In the genomic region with DNA sequence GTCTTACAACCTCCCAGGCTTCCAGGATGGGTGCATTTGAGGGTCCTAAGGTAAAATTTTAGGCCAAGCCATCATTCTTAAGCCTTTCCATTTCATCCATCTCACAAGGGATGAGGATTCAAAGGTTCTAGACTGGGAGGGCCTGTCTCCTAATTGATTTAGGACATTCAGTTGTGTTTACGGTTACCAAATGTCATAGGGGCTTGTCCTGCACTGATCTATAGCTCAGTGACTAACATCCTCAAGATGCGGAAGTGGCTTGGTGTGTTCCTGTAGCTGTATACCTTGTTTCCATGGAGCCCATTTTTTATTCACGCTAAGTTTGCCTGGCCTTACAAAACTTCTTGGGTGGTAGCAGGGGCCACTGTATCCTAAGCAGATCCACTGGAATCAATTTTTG, we compare ENCODE assay signal across 17 cellular contexts. TPM values are rescaled to one million over a fixed set of nuclear protein-coding genes. Genes with fewer than 3 reads are reported as not detected.
DNase-seq lines count a peak whose midpoint lies in the region; ATAC-seq and TF ChIP-seq lines count a peak whose summit lies in the region.
"Had no signal": no experiment of that assay in that cellular context is flagged by ENCODE, and none has a peak within 500 bp of the region (broad histone marks: within the 10 kb centered on the region; RNA-seq: fewer than 3 reads in every experiment).

No MANE protein-coding gene starts in this region.

- no peak overlapping the region for H3K4me3 Mint-ChIP-seq in effector memory CD8-positive, alpha-beta T cell
- H3K4me3 Mint-ChIP-seq: activated naive CD8-positive, alpha-beta T cell had no signal

- no peaks in the 10 kb centered on the region for H3K9me3 ChIP-seq in cardiac muscle cell (ENCODE audit: low read depth)
- H3K9me3 ChIP-seq in RWPE2 (ENCODE audit: severe bottlenecking) = no peaks in the 10 kb centered on the region

- H3K27me3 ChIP-seq in cardiac muscle cell (no peaks in the 10 kb centered on the region), RWPE2 (ENCODE audit: insufficient read depth, poor library complexity, severe bottlenecking) (no peaks in the 10 kb centered on the region)
- H3K27me3 ChIP-seq: stomach had no signal

- H3K27me3 Mint-ChIP-seq in effector memory CD8-positive, alpha-beta T cell = no peaks in the 10 kb centered on the region
- H3K27me3 Mint-ChIP-seq: activated naive CD8-positive, alpha-beta T cell had no signal

- no peaks in the 10 kb centered on the region for H3K36me3 Mint-ChIP-seq in effector memory CD8-positive, alpha-beta T cell (ENCODE audit: insufficient read depth)

- H3K4me1 ChIP-seq in cardiac muscle cell (ENCODE audit: low read depth) (peaks cover 18% of the 10 kb centered on the region), RWPE2 (ENCODE audit: insufficient read depth, poor library complexity, severe bottlenecking) (no peaks in the 10 kb centered on the region)
- H3K4me1 ChIP-seq: stomach had no signal

- no peak for DNase-seq in cardiac muscle cell (ENCODE audit: low read depth in 1 of 2, low spot score in 1 of 2)
- DNase-seq in Right ventricle myocardium inferior (ENCODE audit: missing footprints) = no peak
- DNase-seq in RWPE2 (ENCODE audit: low spot score) = no peak
- peak in 1 of 3 experiments; percentile 14 for DNase-seq in effector memory CD8-positive, alpha-beta T cell
- no peak for DNase-seq in NCI-H2081 (lab: John Stamatoyannopoulos, UW)
- no peak for DNase-seq in stimulated activated CD4-positive, alpha-beta T cell treated with anti-CD3 and anti-CD28 coated beads, Interleukin-1b, Interleukin-23, amount 100 ng/mL, for 48 hours
- DNase-seq in ureter (ENCODE audit: low spot score) = no peak
- DNase-seq: caudate nucleus; effector CD8-positive, alpha-beta T cell; NCI-H187; NCI-H510A; small intestine; stomach had no signal

- no peak for ATAC-seq in Right ventricle myocardium inferior
- ATAC-seq in RWPE2 (ENCODE audit: low read depth) = peak; percentile 64
- ATAC-seq in effector memory CD8-positive, alpha-beta T cell (replicated peaks) = peak; percentile 91
- ATAC-seq in HG03432 (IDR thresholded peaks at IDR 0.05; ENCODE audit: unreplicated experiment) = no peak

- peaks cover 5 to 9% of the 10 kb centered on the region in 2 donors for H3K4me1 Mint-ChIP-seq in effector memory CD8-positive, alpha-beta T cell (ENCODE audit: low read depth in 2 of 2)

- H3K27ac Mint-ChIP-seq in effector memory CD8-positive, alpha-beta T cell = peak overlapping the region in 1 of 2 donors; percentile 88
- H3K27ac Mint-ChIP-seq: activated naive CD8-positive, alpha-beta T cell had no signal

- no peaks in the 10 kb centered on the region for H3K36me3 ChIP-seq in cardiac muscle cell
- no peaks in the 10 kb centered on the region for H3K36me3 ChIP-seq in RWPE2 (ENCODE audit: low read depth)
- H3K36me3 ChIP-seq: stomach had no signal

- H3K9me3 Mint-ChIP-seq in effector memory CD8-positive, alpha-beta T cell = no peaks in the 10 kb centered on the region

- intact Hi-C loops in Right ventricle myocardium inferior (cut with DNase I) = no loop called here

- TF ChIP-seq CTCF in cardiac muscle cell (IDR thresholded peaks at IDR 0.05; ENCODE audit: low read depth, low read length) = no peak
- no peak for TF ChIP-seq CTCF in RWPE2 (IDR thresholded peaks at IDR 0.05; ENCODE audit: poor library complexity, severe bottlenecking)

- peak overlapping the region; percentile 93 for H3K27ac ChIP-seq in cardiac muscle cell
- no peak overlapping the region for H3K27ac ChIP-seq in RWPE2 (ENCODE audit: poor library complexity, severe bottlenecking)
- H3K27ac ChIP-seq: SK-N-MC, stomach, VCaP had no signal

- no peak overlapping the region for H3K4me3 ChIP-seq in cardiac muscle cell
- no peak overlapping the region for H3K4me3 ChIP-seq in RWPE2 (ENCODE audit: severe bottlenecking)
- H3K4me3 ChIP-seq: SK-N-MC, stomach had no signal

RNA-seq across cellular contexts. Expression of gene DUSP10, which starts 52.8 kb away (rescaled TPM):
- 13.8 and 28.8 TPM in 2 replicates for total RNA-seq in cardiac muscle cell
- polyA plus RNA-seq in cardiac muscle cell = 14.2 and 25.4 TPM in 2 replicates
- 3.2 TPM for total RNA-seq in Right ventricle myocardium inferior
- total RNA-seq in ureter = 5.0 TPM

Comparison
In these comparisons a context has a peak if more than half of its experiments do, and no peak if none do; other contexts are left out.
1. ATAC-seq: peak in RWPE2 (single experiment) and effector memory CD8-positive, alpha-beta T cell (single experiment); none in Right ventricle myocardium inferior (single experiment) and HG03432 (single experiment).